In genomic region chr18:12064086-12064763, GRCh38 we compare ENCODE assay signal across 22 cellular contexts. TPM values are rescaled to one million over a fixed set of nuclear protein-coding genes. Genes with fewer than 3 reads are reported as not detected.
"Had no signal": no experiment of that assay in that cellular context is flagged by ENCODE, and none has a peak within 500 bp of the region (broad histone marks: within the 10 kb centered on the region; RNA-seq: fewer than 3 reads in every experiment).

No MANE protein-coding gene starts in this region.

- DNase-seq: effector memory CD4-positive, alpha-beta T cell; gastrocnemius medialis; hypothalamus; kidney glomerular epithelial cell; natural killer cell; small intestine; stimulated activated CD4-positive, alpha-beta T cell treated with anti-CD3 and anti-CD28 coated beads, Interleukin-12 subunit alpha, Interleukin-12 subunit beta, amount 100 ng/mL, for 4 hours; stimulated activated naive CD4-positive, alpha-beta T cell treated with Interleukin-2 at 50 U/mL for 16 hours; tibial artery had no signal

- H3K27me3 ChIP-seq: gastrocnemius medialis, heart right ventricle, right atrium auricular region, tibial artery had no signal

- ATAC-seq: esophagus mucosa had no signal

- FAIRE-seq: endometrium, islet of Langerhans, small intestine had no signal

- H3K9me3 ChIP-seq: gastrocnemius medialis, heart right ventricle, right atrium auricular region, tibial artery had no signal

- H3K4me1 ChIP-seq: gastrocnemius medialis, heart right ventricle, right atrium auricular region, tibial artery had no signal

- H3K4me3 ChIP-seq: gastrocnemius medialis, heart right ventricle, right atrium auricular region, tibial artery had no signal

- H3K36me3 ChIP-seq: gastrocnemius medialis, heart right ventricle, right atrium auricular region, tibial artery had no signal

- H3K27ac ChIP-seq: gastrocnemius medialis, heart right ventricle, right atrium auricular region, tibial artery had no signal

RNA-seq across cellular contexts. Expression of gene ANKRD62, which starts 29.4 kb away (rescaled TPM):
- total RNA-seq: fibroblast of lung, gastrocnemius medialis, heart right ventricle, lung microvascular endothelial cell, mesenteric fat pad, mononuclear cell, natural killer cell, osteocyte, right atrium auricular region, temporal lobe, ureter had no signal
- polyA plus RNA-seq: fibroblast of lung, heart right ventricle, liver had no signal
